ENCODE assay signal across 25 cellular contexts in genomic region chr21:42472521-42472920, GRCh38. TPM values are rescaled to one million over a fixed set of nuclear protein-coding genes. Genes with fewer than 3 reads are reported as not detected.
DNase-seq lines count a peak whose midpoint lies in the region; ATAC-seq and TF ChIP-seq lines count a peak whose summit lies in the region.
"Had no signal": no experiment of that assay in that cellular context is flagged by ENCODE, and none has a peak within 500 bp of the region (broad histone marks: within the 10 kb centered on the region; RNA-seq: fewer than 3 reads in every experiment).

No MANE protein-coding gene starts in this region.

- no peak overlapping the region for H3K27ac ChIP-seq in coronary artery
- H3K27ac ChIP-seq: A549, HL-60, SJSA1 had no signal

- TF ChIP-seq CTCF in coronary artery (IDR thresholded peaks at IDR 0.05) = no peak

- H3K27me3 Mint-ChIP-seq in activated T-cell treated with anti-CD3 and anti-CD28 coated beads, Interleukin-2, amount 50 U/mL, for 24 hours = no peaks in the 10 kb centered on the region

- intact Hi-C loops in sciatic nerve (cut with DNase I) = no loop called here

- H3K4me3 Mint-ChIP-seq in activated T-cell treated with anti-CD3 and anti-CD28 coated beads, Interleukin-2, amount 50 U/mL, for 24 hours = no peak overlapping the region
- H3K4me3 Mint-ChIP-seq: CD14-positive monocyte; CD8-positive, alpha-beta memory T cell had no signal

- no peak overlapping the region for H3K27ac Mint-ChIP-seq in activated T-cell treated with anti-CD3 and anti-CD28 coated beads, Interleukin-2, amount 50 U/mL, for 24 hours
- H3K27ac Mint-ChIP-seq: CD14-positive monocyte had no signal

- ATAC-seq in sciatic nerve (no peak), HG02642 (IDR thresholded peaks at IDR 0.05; ENCODE audit: poor library complexity, unreplicated experiment) (no peak)
- ATAC-seq: A549 had no signal

- peak; percentile 6 for DNase-seq in activated T-cell treated with anti-CD3 and anti-CD28 coated beads, Interleukin-2, amount 50 U/mL, for 24 hours
- DNase-seq in activated T-cell treated with anti-CD3 and anti-CD28 coated beads for 4 hours (no peak), NCI-H526 (lab: John Stamatoyannopoulos, UW) (peak; percentile 73 to 77), coronary artery (ENCODE audit: low spot score) (peak; percentile 11), sciatic nerve (ENCODE audit: low spot score) (peak; percentile 6), dedifferentiated amniotic fluid mesenchymal stem cell (ENCODE audit: extremely low spot score) (no peak)
- DNase-seq: CD8-positive, alpha-beta memory T cell; DMS 273 treated with DMSO at 0.1 percent for 48 hours; DND-41; NCI-H1048; NCI-H1417; NCI-H1694; NCI-H2029 treated with DMSO at 0.1 percent for 48 hours; NCI-H2171; NCI-H226; NCI-H510A; NCI-H774; NK-92 treated with Interleukin-12 subunit alpha and Interleukin-12 subunit beta, amount 100 ng/mL, for 24 hours; Right ventricle myocardium superior; RPMI8226 had no signal

- peaks cover 10% of the 10 kb centered on the region for H3K4me1 Mint-ChIP-seq in activated T-cell treated with anti-CD3 and anti-CD28 coated beads, Interleukin-2, amount 50 U/mL, for 24 hours (ENCODE audit: low read depth)

- H3K9me3 Mint-ChIP-seq in activated T-cell treated with anti-CD3 and anti-CD28 coated beads, Interleukin-2, amount 50 U/mL, for 24 hours = no peaks in the 10 kb centered on the region
- H3K9me3 Mint-ChIP-seq: CD8-positive, alpha-beta memory T cell had no signal

- H3K36me3 Mint-ChIP-seq in activated T-cell treated with anti-CD3 and anti-CD28 coated beads, Interleukin-2, amount 50 U/mL, for 24 hours (ENCODE audit: low read depth) = no peaks in the 10 kb centered on the region
- H3K36me3 Mint-ChIP-seq: CD14-positive monocyte; CD8-positive, alpha-beta memory T cell had no signal

- H3K4me3 ChIP-seq in coronary artery = no peak overlapping the region
- H3K4me3 ChIP-seq: A549, SJSA1 had no signal

RNA-seq across cellular contexts. Expression of gene RSPH1, which starts 23.5 kb away (rescaled TPM):
- 0.58 TPM for total RNA-seq in sciatic nerve
- total RNA-seq: CD8-positive, alpha-beta memory T cell; Right ventricle myocardium superior; SJSA1 had no signal

RNA-seq across cellular contexts. Expression of gene SLC37A1, which starts 41.1 kb away (rescaled TPM):
- 7.4 TPM for total RNA-seq in sciatic nerve

Comparison
In these comparisons a context has a peak if more than half of its experiments do, and no peak if none do; other contexts are left out.
1. DNase-seq: peak in activated T-cell treated with anti-CD3 and anti-CD28 coated beads, Interleukin-2, amount 50 U/mL, for 24 hours (single experiment), NCI-H526 (2 of 2), coronary artery (single experiment) and sciatic nerve (single experiment); none in activated T-cell treated with anti-CD3 and anti-CD28 coated beads for 4 hours (single experiment) and dedifferentiated amniotic fluid mesenchymal stem cell (single experiment).